Comparison of ENCODE assay signal across 14 cellular contexts in the genomic region with DNA sequence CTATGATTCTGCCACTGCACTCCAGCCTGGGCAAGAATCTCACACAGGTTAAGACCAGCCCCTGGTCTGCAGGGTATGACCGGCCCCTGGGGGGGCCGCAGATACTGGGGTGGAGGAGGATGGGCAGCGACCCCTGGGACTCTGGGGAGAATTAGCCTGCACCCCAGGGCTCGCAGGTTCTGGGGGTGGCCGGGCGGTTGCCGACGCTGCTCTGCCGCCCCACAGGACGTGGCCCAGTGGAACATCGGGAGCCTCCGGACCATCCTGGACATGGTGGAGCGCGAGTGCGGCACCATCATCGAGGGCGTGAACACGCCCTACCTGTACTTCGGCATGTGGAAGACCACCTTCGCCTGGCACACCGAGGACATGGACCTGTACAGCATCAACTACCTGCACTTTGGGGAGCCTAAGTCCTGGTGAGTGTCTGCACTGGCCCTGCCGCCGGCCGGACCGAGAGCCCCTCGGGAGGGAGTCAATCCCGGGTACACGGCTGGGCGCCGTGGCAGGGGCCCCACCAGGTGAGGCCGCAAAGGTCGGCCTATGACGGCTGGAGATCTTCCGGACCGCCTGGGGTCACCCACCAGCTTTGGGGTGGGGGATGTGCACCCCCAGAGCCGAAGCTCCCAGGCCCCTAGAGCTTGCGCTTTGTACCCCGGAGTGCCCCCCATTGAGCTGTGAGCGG.
DNase-seq lines count a peak whose midpoint lies in the region; ATAC-seq, FAIRE-seq and TF ChIP-seq lines count a peak whose summit lies in the region.
"Had no signal": no experiment of that assay in that cellular context is flagged by ENCODE, and none has a peak within 500 bp of the region (broad histone marks: within the 10 kb centered on the region; RNA-seq: fewer than 3 reads in every experiment).

No MANE protein-coding gene starts in this region.

- ATAC-seq in left ventricle myocardium superior (no peak), heart left ventricle (no peak), pancreas (no peak), left lobe of liver (no peak)

- 95 to 98% (median 97%) methylated on average over 28 to 39 of the region's 39 CpGs for WGBS in heart left ventricle, 4 donors
- 91 to 95% methylated on average over 38 to 39 of the region's 39 CpGs for WGBS in pancreas, 2 donors
- 95 to 96% methylated on average over 10 to 20 of the region's 39 CpGs for WGBS in tibial nerve, 2 donors

- H3K27ac ChIP-seq in heart left ventricle (no peak overlapping the region), coronary artery (peak overlapping the region; percentile 61 to 81), pancreas (peak overlapping the region; percentile 6 to 73 (median 48)), vagina (peak overlapping the region; percentile 78), tibial nerve (peak overlapping the region in 2 of 4 donors; percentile 28 to 81)
- H3K27ac ChIP-seq: foreskin keratinocyte, parathyroid adenoma, SJSA1 had no signal

- no peaks in the 10 kb centered on the region for H3K27me3 ChIP-seq in heart left ventricle
- no peaks in the 10 kb centered on the region for H3K27me3 ChIP-seq in pancreas
- H3K27me3 ChIP-seq in vagina = no peaks in the 10 kb centered on the region
- no peaks in the 10 kb centered on the region for H3K27me3 ChIP-seq in tibial nerve
- H3K27me3 ChIP-seq: foreskin keratinocyte, SJSA1, upper lobe of right lung had no signal

- H3K4me1 ChIP-seq in heart left ventricle (peaks cover 0 to 41% (median 22%) of the 10 kb centered on the region in 12 donors), pancreas (peaks cover 22 to 28% (median 26%) of the 10 kb centered on the region in 3 donors), vagina (peaks cover 55% of the 10 kb centered on the region), tibial nerve (peaks cover 0 to 35% (median 20%) of the 10 kb centered on the region in 4 donors)
- H3K4me1 ChIP-seq: foreskin keratinocyte had no signal

- TF ChIP-seq CTCF in heart left ventricle (IDR thresholded peaks at IDR 0.05) (no peak), coronary artery (IDR thresholded peaks at IDR 0.05) (no peak), pancreas (IDR thresholded peaks at IDR 0.05) (no peak), vagina (IDR thresholded peaks at IDR 0.05) (no peak), tibial nerve (IDR thresholded peaks at IDR 0.05) (no peak)

- TF ChIP-seq EP300 in tibial nerve (IDR thresholded peaks at IDR 0.05) = no peak

- TF ChIP-seq POLR2A in heart left ventricle (IDR thresholded peaks at IDR 0.05) (no peak), vagina (IDR thresholded peaks at IDR 0.05) (no peak), tibial nerve (IDR thresholded peaks at IDR 0.05) (no peak)

- H3K9me3 ChIP-seq in heart left ventricle (no peaks in the 10 kb centered on the region), pancreas (no peaks in the 10 kb centered on the region), vagina (no peaks in the 10 kb centered on the region), tibial nerve (no peaks in the 10 kb centered on the region)
- H3K9me3 ChIP-seq: SJSA1, upper lobe of right lung had no signal

- DNase-seq in left ventricle myocardium superior (peak; percentile 26), heart left ventricle (no peak), coronary artery (ENCODE audit: low spot score) (no peak), pancreas (peak in 1 of 6 donors; percentile 74), vagina (ENCODE audit: extremely low spot score in 2 of 2) (no peak), tibial nerve (ENCODE audit: low spot score in 2 of 2) (no peak), left lobe of liver (ENCODE audit: low spot score) (no peak)
- no peak for DNase-seq in activated effector memory CD4-positive, alpha-beta T cell treated with anti-CD3 and anti-CD28 coated beads, Interleukin-2, amount 50 U/mL, for 16 hours

- H3K36me3 ChIP-seq in heart left ventricle (peaks cover 0 to 56% (median 27%) of the 10 kb centered on the region in 9 donors), pancreas (peaks cover 0 to 5% (median 2%) of the 10 kb centered on the region in 3 donors), vagina (peaks cover 0 to 21% of the 10 kb centered on the region in 2 donors), tibial nerve (peaks cover 0 to 56% (median 0%) of the 10 kb centered on the region in 3 donors)

- H3K4me3 ChIP-seq in heart left ventricle = no peak overlapping the region
- H3K4me3 ChIP-seq in coronary artery = no peak overlapping the region
- H3K4me3 ChIP-seq in pancreas = no peak overlapping the region
- no peak overlapping the region for H3K4me3 ChIP-seq in vagina
- no peak overlapping the region for H3K4me3 ChIP-seq in tibial nerve
- H3K4me3 ChIP-seq: SJSA1, upper lobe of right lung had no signal

- no peak for FAIRE-seq in pancreas (lab: Jason Lieb, UNC)
- FAIRE-seq: A204.1, D721Med had no signal

- intact Hi-C loops in left ventricle myocardium superior (cut with micrococcal nuclease) (no loop called here), heart left ventricle (cut with DNase I) (loop anchor here in 9 of 10 donors (2.0 to 10.0 kb wide), 7 partner anchors 90 to 535 kb away; no protein-coding TSS in a partner anchor), pancreas (cut with DNase I) (loop anchor here in 1 of 3 donors (5.0 kb wide), 1 partner anchor 90 kb away; no protein-coding TSS in a partner anchor), vagina (cut with DNase I) (loop anchor here (5.0 kb wide), 3 partner anchors 80 to 530 kb away; no protein-coding TSS in a partner anchor)

Comparison
In these comparisons a context has a peak if more than half of its experiments do, and no peak if none do; other contexts are left out.
1. H3K27ac ChIP-seq: peak in coronary artery (2 of 2), pancreas (4 of 4) and vagina (single experiment); none in heart left ventricle (0 of 12).